ENCODE assay signal across 9 cellular contexts in the genomic region with DNA sequence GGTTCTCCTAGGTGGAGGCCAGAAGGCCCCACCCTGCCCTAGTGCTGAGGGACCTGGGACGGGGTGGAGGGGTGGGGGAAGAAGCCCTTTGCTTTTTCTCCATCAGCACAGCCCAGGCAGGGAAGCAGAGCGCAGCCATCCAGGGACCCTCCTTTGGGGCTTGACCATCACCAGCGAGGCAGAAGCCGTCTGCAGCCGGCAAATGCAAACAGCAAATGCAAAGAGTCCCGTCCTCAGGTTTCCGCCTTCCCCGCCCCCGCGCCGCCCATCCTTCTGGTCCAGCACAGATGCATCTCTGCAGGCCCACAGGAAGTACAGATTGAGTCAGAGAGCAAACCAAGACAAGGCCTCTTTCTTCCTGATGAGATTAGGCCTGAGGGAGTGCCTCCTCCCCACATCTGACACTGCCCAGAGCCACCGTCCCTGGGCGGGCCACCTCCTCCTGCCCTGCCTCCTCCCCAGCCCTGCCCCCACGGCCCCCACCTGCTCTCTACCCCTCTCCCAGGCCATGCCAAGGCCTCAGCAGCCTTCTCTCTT. TPM values are rescaled to one million over a fixed set of nuclear protein-coding genes. Genes with fewer than 3 reads are reported as not detected.
DNase-seq lines count a peak whose midpoint lies in the region; ATAC-seq and TF ChIP-seq lines count a peak whose summit lies in the region.
"Had no signal": no experiment of that assay in that cellular context is flagged by ENCODE, and none has a peak within 500 bp of the region (broad histone marks: within the 10 kb centered on the region; RNA-seq: fewer than 3 reads in every experiment).

No MANE protein-coding gene starts in this region.

- H3K27me3 Mint-ChIP-seq in nephron progenitor cell (ENCODE audit: low read depth, poor library complexity): peaks cover 20% of the 10 kb centered on the region

- DNase-seq in stimulated activated naive CD4-positive, alpha-beta T cell treated with Interleukin-2 at 50 U/mL for 16 hours (lab: John Stamatoyannopoulos, UW): peak; percentile 58
- DNase-seq in stimulated activated naive CD4-positive, alpha-beta T cell (lab: John Stamatoyannopoulos, UW): no peak
- DNase-seq in RPMI7951 (ENCODE audit: low read depth) (peak; percentile 86), nephron progenitor cell (peak; percentile 64), KG1 (lab: John Stamatoyannopoulos, UW) (no peak)
- DNase-seq in central memory CD4-positive, alpha-beta T cell: peak; percentile 21
- DNase-seq: DND-41 had no signal

- ATAC-seq in HG02973 (IDR thresholded peaks at IDR 0.05; ENCODE audit: unreplicated experiment): peak; percentile 94
- no peak for ATAC-seq in HG03097 (IDR thresholded peaks at IDR 0.05; ENCODE audit: low FRiP score, unreplicated experiment)

- no peaks in the 10 kb centered on the region for H3K9me3 Mint-ChIP-seq in nephron progenitor cell

- no peak for TF ChIP-seq CTCF in nephron progenitor cell (IDR thresholded peaks at IDR 0.05)

- peaks cover 51% of the 10 kb centered on the region for H3K4me1 Mint-ChIP-seq in nephron progenitor cell

- no peak overlapping the region for H3K4me3 Mint-ChIP-seq in nephron progenitor cell

- H3K36me3 Mint-ChIP-seq in nephron progenitor cell (ENCODE audit: low read depth): no peaks in the 10 kb centered on the region

- no peak overlapping the region for H3K27ac Mint-ChIP-seq in nephron progenitor cell

RNA-seq across cellular contexts. Expression of a gene that starts 23.4 kb away (rescaled TPM):
- 1.3 TPM in 2 replicates for total RNA-seq in RPMI7951 (2014; rRNA removed; shearing (Covaris generic))

RNA-seq across cellular contexts. Expression of a gene that starts 50.0 kb away (rescaled TPM):
- 11.1 and 15.1 TPM in 2 replicates for total RNA-seq in RPMI7951 (2014; rRNA removed; shearing (Covaris generic))

Comparison
In these comparisons a context has a peak if more than half of its experiments do, and no peak if none do; other contexts are left out.
1. DNase-seq: peak in stimulated activated naive CD4-positive, alpha-beta T cell treated with Interleukin-2 at 50 U/mL for 16 hours (single experiment), RPMI7951 (single experiment), central memory CD4-positive, alpha-beta T cell (single experiment) and nephron progenitor cell (single experiment); none in stimulated activated naive CD4-positive, alpha-beta T cell (0 of 6) and KG1 (single experiment).